Comparison of ENCODE assay signal across 13 cellular contexts in genomic region chr11:46350695-46351094, GRCh38. TPM values are rescaled to one million over a fixed set of nuclear protein-coding genes. Genes with fewer than 3 reads are reported as not detected.
DNase-seq lines count a peak whose midpoint lies in the region; ATAC-seq and TF ChIP-seq lines count a peak whose summit lies in the region.
"Had no signal": no experiment of that assay in that cellular context is flagged by ENCODE, and none has a peak within 500 bp of the region (broad histone marks: within the 10 kb centered on the region; RNA-seq: fewer than 3 reads in every experiment).

No MANE protein-coding gene starts in this region.

- intact Hi-C loops in natural killer cell (cut with micrococcal nuclease): no loop called here

- H3K27ac Mint-ChIP-seq in stimulated activated naive CD8-positive, alpha-beta T cell treated with anti-CD3 and anti-CD28 coated beads, Interleukin-15, Interleukin-2, amounts not matched to agents 100 ng/mL and 50 ng/mL, for 24 hours: peak overlapping the region; percentile 68
- peak overlapping the region; percentile 72 for H3K27ac Mint-ChIP-seq in activated naive CD8-positive, alpha-beta T cell treated with anti-CD3 and anti-CD28 coated beads for 36 hours
- H3K27ac Mint-ChIP-seq in natural killer cell: peak overlapping the region; percentile 84 to 87

- no peaks in the 10 kb centered on the region for H3K27me3 Mint-ChIP-seq in stimulated activated naive CD8-positive, alpha-beta T cell treated with anti-CD3 and anti-CD28 coated beads, Interleukin-15, Interleukin-2, amounts not matched to agents 100 ng/mL and 50 ng/mL, for 24 hours
- H3K27me3 Mint-ChIP-seq in activated naive CD8-positive, alpha-beta T cell treated with anti-CD3 and anti-CD28 coated beads for 36 hours: no peaks in the 10 kb centered on the region
- no peaks in the 10 kb centered on the region for H3K27me3 Mint-ChIP-seq in natural killer cell (ENCODE audit: low read depth in 2 of 2)

- TF ChIP-seq CTCF in natural killer cell (IDR thresholded peaks at IDR 0.05): no peak

- no peak overlapping the region for H3K4me3 Mint-ChIP-seq in stimulated activated naive CD8-positive, alpha-beta T cell treated with anti-CD3 and anti-CD28 coated beads, Interleukin-15, Interleukin-2, amounts not matched to agents 100 ng/mL and 50 ng/mL, for 24 hours
- no peak overlapping the region for H3K4me3 Mint-ChIP-seq in activated naive CD8-positive, alpha-beta T cell treated with anti-CD3 and anti-CD28 coated beads for 36 hours
- peak overlapping the region; percentile 78 for H3K4me3 Mint-ChIP-seq in natural killer cell

- DNase-seq in stimulated activated naive CD8-positive, alpha-beta T cell treated with anti-CD3 and anti-CD28 coated beads, Interleukin-15, Interleukin-2, amounts not matched to agents 100 U/mL and 50 U/mL, for 24 hours: no peak
- no peak for DNase-seq in activated naive CD8-positive, alpha-beta T cell treated with anti-CD3 and anti-CD28 coated beads for 36 hours
- DNase-seq in natural killer cell: no peak
- no peak for DNase-seq in NCI-H226
- DNase-seq: effector CD4-positive, alpha-beta T cell; NCI-H510A treated with DMSO at 0.1 percent for 48 hours; PC-9; testis had no signal

- peaks cover 7% of the 10 kb centered on the region for H3K36me3 Mint-ChIP-seq in stimulated activated naive CD8-positive, alpha-beta T cell treated with anti-CD3 and anti-CD28 coated beads, Interleukin-15, Interleukin-2, amounts not matched to agents 100 ng/mL and 50 ng/mL, for 24 hours (ENCODE audit: low read depth)
- peaks cover 16% of the 10 kb centered on the region for H3K36me3 Mint-ChIP-seq in activated naive CD8-positive, alpha-beta T cell treated with anti-CD3 and anti-CD28 coated beads for 36 hours
- no peaks in the 10 kb centered on the region for H3K36me3 Mint-ChIP-seq in natural killer cell

- ATAC-seq in stimulated activated naive CD8-positive, alpha-beta T cell treated with anti-CD3 and anti-CD28 coated beads, Interleukin-15, Interleukin-2, amounts not matched to agents 100 U/mL and 50 U/mL, for 24 hours: no peak
- ATAC-seq in natural killer cell (no peak), HG02678 (IDR thresholded peaks at IDR 0.05; ENCODE audit: unreplicated experiment) (no peak), HG03457 (IDR thresholded peaks at IDR 0.05; ENCODE audit: unreplicated experiment) (no peak)
- ATAC-seq: HCT116 had no signal

- H3K4me1 Mint-ChIP-seq in stimulated activated naive CD8-positive, alpha-beta T cell treated with anti-CD3 and anti-CD28 coated beads, Interleukin-15, Interleukin-2, amounts not matched to agents 100 ng/mL and 50 ng/mL, for 24 hours (ENCODE audit: low read depth): peaks cover 80% of the 10 kb centered on the region
- peaks cover 71% of the 10 kb centered on the region for H3K4me1 Mint-ChIP-seq in activated naive CD8-positive, alpha-beta T cell treated with anti-CD3 and anti-CD28 coated beads for 36 hours
- peaks cover 73 to 82% of the 10 kb centered on the region in 2 donors for H3K4me1 Mint-ChIP-seq in natural killer cell

- H3K9me3 Mint-ChIP-seq in stimulated activated naive CD8-positive, alpha-beta T cell treated with anti-CD3 and anti-CD28 coated beads, Interleukin-15, Interleukin-2, amounts not matched to agents 100 ng/mL and 50 ng/mL, for 24 hours: no peaks in the 10 kb centered on the region
- no peaks in the 10 kb centered on the region for H3K9me3 Mint-ChIP-seq in activated naive CD8-positive, alpha-beta T cell treated with anti-CD3 and anti-CD28 coated beads for 36 hours
- no peaks in the 10 kb centered on the region for H3K9me3 Mint-ChIP-seq in natural killer cell

RNA-seq across cellular contexts. Expression of gene DGKZ, which starts 3.4 kb away (rescaled TPM):
- 100 to 1,000 TPM in 1 of 2 experiments, 10 to 100 TPM in 1; 100.0 to 101 TPM for total RNA-seq in activated naive CD8-positive, alpha-beta T cell treated with anti-CD3 and anti-CD28 coated beads for 36 hours
- total RNA-seq in natural killer cell: 100 to 1,000 TPM; 307 to 377 (median 350) TPM

RNA-seq across cellular contexts. Expression of gene MDK, which starts 30.8 kb away (rescaled TPM):
- 1 to 10 TPM; 3.4 to 3.6 TPM for total RNA-seq in activated naive CD8-positive, alpha-beta T cell treated with anti-CD3 and anti-CD28 coated beads for 36 hours
- 10 to 100 TPM in 1 of 3 donors, 1 to 10 TPM in 2; 4.5 to 10.6 (median 6.3) TPM for total RNA-seq in natural killer cell

RNA-seq across cellular contexts. Expression of gene CHRM4, which starts 40.9 kb away (rescaled TPM):
- total RNA-seq in activated naive CD8-positive, alpha-beta T cell treated with anti-CD3 and anti-CD28 coated beads for 36 hours: under 1 TPM in 1 of 2 experiments, not detected in 1; 0.14 TPM
- 1 to 10 TPM; 2.2 to 6.5 (median 3.7) TPM for total RNA-seq in natural killer cell
- total RNA-seq: fibroblast of villous mesenchyme had no signal
